1 cellular context compared by ENCODE assay signal in genomic region chr5:10233505-10233904, GRCh38.
TF ChIP-seq lines count a peak whose summit lies in the region.

No MANE protein-coding gene starts in this region.

TF ChIP-seq in SK-N-SH, 30 proteins besides CTCF, POLR2A, EP300 and RAD21 (continued from another document):
- TF ChIP-seq CHD2 (IDR thresholded peaks at IDR 0.05; ENCODE audit: low read length, partially characterized antibody): no peak
- TF ChIP-seq GATA2 (CRISPR knock-in tag; IDR thresholded peaks at IDR 0.05): no peak
- TF ChIP-seq POLR2AphosphoS5 (IDR thresholded peaks at IDR 0.05; ENCODE audit: low read depth, low read length): no peak
